ENCODE assay signal across 8 cellular contexts in the genomic region with DNA sequence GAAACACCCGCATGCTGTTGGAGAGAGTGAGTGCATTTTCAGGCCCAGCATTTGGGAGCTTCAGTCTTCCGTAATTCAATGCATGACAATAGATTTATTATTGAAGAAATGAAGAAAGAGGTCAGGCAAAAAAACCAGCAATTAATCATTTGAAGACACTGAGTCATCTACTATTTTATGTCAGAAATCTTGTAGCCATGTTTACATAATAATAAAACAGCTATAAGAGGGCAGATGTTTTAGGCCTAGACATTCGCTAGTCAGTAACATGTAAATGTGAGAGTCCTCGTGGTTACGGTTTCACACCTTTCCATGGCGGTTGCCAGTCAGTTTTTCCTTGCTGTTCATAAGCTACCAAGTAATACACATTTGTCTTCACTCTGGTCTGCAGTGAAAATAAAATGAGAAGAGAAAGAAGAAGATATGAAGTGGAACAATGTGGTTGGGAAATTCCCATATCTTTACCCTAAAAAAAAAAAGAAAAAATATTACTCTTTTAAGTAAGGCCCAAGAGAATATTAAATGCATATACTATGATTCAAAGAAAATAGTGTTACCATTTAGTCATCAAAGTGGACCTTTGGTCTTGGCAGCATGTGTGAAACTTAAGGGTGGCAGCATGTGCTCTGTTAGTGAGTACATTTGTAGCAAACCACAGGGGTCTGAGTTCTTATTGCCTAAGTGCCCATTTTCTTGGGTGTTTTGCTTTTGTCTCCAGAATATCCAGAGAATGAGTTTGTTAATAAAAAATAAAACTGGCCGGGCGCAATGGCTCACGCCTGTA.
DNase-seq lines count a peak whose midpoint lies in the region; ATAC-seq and TF ChIP-seq lines count a peak whose summit lies in the region.

No MANE protein-coding gene starts in this region.

- CTCF ChIA-PET in activated CD8-positive, alpha-beta T cell treated with anti-CD3 and anti-CD28 coated beads for 36 hours (lab: Charles Lee) = interaction anchor here (1.1 to 1.6 kb wide), 4 partner anchors 9 to 286 kb away, joined by 3 to 6 read pairs (median 4); no protein-coding TSS in a partner anchor

- H3K36me3 ChIP-seq in left lung = no peaks in the 10 kb centered on the region

- H3K27me3 ChIP-seq in left lung = no peaks in the 10 kb centered on the region

- peaks cover 6 to 71% of the 10 kb centered on the region in 2 donors for H3K4me1 ChIP-seq in left lung

- no peaks in the 10 kb centered on the region for H3K27me3 Mint-ChIP-seq in activated CD8-positive, alpha-beta T cell treated with anti-CD3 and anti-CD28 coated beads for 36 hours

- POLR2A ChIA-PET in activated CD8-positive, alpha-beta T cell treated with anti-CD3 and anti-CD28 coated beads for 36 hours (lab: Charles Lee) = interaction anchor here (0.7 to 6.8 kb wide), 10 partner anchors 10 to 356 kb away, joined by 3 to 35 read pairs (median 4); partner anchors contain the start of gene TBL1XR1

- H3K4me1 Mint-ChIP-seq in activated CD8-positive, alpha-beta T cell treated with anti-CD3 and anti-CD28 coated beads for 36 hours (ENCODE audit: low read depth) = peaks cover 55% of the 10 kb centered on the region

- peak; percentile 71 for DNase-seq in stimulated activated naive CD4-positive, alpha-beta T cell treated with Interleukin-2 at 50 U/mL for 16 hours (lab: John Stamatoyannopoulos, UW)
- DNase-seq in stimulated activated naive CD4-positive, alpha-beta T cell (lab: John Stamatoyannopoulos, UW) = no peak
- peak; percentile 93 for DNase-seq in activated CD8-positive, alpha-beta T cell treated with anti-CD3 and anti-CD28 coated beads for 36 hours
- DNase-seq in left lung (no peak), SK-N-DZ (ENCODE audit: low spot score) (no peak), superior temporal gyrus (ENCODE audit: extremely low spot score) (no peak), left cardiac atrium (no peak)

- no peaks in the 10 kb centered on the region for H3K9me3 ChIP-seq in left lung

- no peaks in the 10 kb centered on the region for H3K9me3 Mint-ChIP-seq in activated CD8-positive, alpha-beta T cell treated with anti-CD3 and anti-CD28 coated beads for 36 hours

- no peak for TF ChIP-seq CTCF in activated CD8-positive, alpha-beta T cell treated with anti-CD3 and anti-CD28 coated beads for 36 hours (IDR thresholded peaks at IDR 0.05)
- TF ChIP-seq CTCF in left lung (IDR thresholded peaks at IDR 0.05) = no peak

- H3K36me3 Mint-ChIP-seq in activated CD8-positive, alpha-beta T cell treated with anti-CD3 and anti-CD28 coated beads for 36 hours (ENCODE audit: low read depth) = no peaks in the 10 kb centered on the region

- peak overlapping the region; percentile 13 to 28 for H3K27ac ChIP-seq in left lung

- intact Hi-C loops in activated CD8-positive, alpha-beta T cell treated with anti-CD3 and anti-CD28 coated beads for 36 hours (cut with micrococcal nuclease) = loop anchor here (1.0 to 2.0 kb wide), 3 partner anchors 8 to 139 kb away; no protein-coding TSS in a partner anchor
- intact Hi-C loops in left lung (cut with DNase I) (no loop called here), left cardiac atrium (cut with DNase I) (no loop called here)

- no peak overlapping the region for H3K4me3 ChIP-seq in left lung

- peak overlapping the region; percentile 40 for H3K4me3 Mint-ChIP-seq in activated CD8-positive, alpha-beta T cell treated with anti-CD3 and anti-CD28 coated beads for 36 hours

- ATAC-seq in HG03354 (IDR thresholded peaks at IDR 0.05; ENCODE audit: poor library complexity, severe bottlenecking, unreplicated experiment) (peak; percentile 85), left lung (no peak), left cardiac atrium (no peak)
- ATAC-seq in activated CD8-positive, alpha-beta T cell treated with anti-CD3 and anti-CD28 coated beads for 36 hours = peak; percentile 85

- peak overlapping the region; percentile 87 for H3K27ac Mint-ChIP-seq in activated CD8-positive, alpha-beta T cell treated with anti-CD3 and anti-CD28 coated beads for 36 hours

Comparison
In these comparisons a context has a peak if more than half of its experiments do, and no peak if none do; other contexts are left out.
1. DNase-seq: peak in stimulated activated naive CD4-positive, alpha-beta T cell treated with Interleukin-2 at 50 U/mL for 16 hours (single experiment) and activated CD8-positive, alpha-beta T cell treated with anti-CD3 and anti-CD28 coated beads for 36 hours (single experiment); none in stimulated activated naive CD4-positive, alpha-beta T cell (0 of 6), left lung (0 of 2), SK-N-DZ (single experiment), superior temporal gyrus (single experiment) and left cardiac atrium (single experiment).
2. ATAC-seq: peak in HG03354 (single experiment) and activated CD8-positive, alpha-beta T cell treated with anti-CD3 and anti-CD28 coated beads for 36 hours (single experiment); none in left lung (single experiment) and left cardiac atrium (0 of 2).